In the genomic region with DNA sequence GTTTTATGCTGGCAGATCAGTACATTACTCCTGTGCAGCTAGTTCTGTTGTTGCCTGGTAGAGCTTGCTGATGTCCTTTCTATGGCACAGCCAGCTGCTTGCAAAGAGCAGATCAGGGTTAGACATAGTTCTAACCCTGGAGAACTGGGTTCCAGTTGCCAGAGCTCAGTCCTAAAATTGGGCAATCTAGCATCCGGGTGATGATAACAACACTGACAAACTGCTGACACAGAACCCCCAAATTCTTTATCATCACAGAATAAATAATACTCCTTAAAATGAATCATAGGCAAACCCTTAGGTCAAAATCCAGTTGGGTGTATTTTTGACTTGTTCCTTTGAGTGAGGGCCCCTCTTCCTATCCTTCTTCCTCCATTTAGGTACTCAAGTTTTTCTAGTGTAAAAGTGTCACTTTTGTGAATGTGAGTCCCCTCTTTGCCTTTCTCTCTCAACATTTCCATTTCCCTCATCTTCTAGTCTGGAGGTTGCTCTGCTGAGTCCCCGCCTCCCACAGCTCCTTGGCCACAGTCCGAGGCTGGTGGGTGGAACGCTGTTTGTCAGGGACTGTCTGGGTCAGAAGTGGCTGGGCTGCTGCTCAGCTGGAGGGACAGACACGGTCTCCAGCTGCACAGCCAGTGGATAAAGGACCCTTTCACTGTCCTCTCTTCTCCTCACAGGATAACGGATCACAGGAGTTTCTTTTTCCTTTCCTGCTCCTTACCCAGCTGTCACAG, we compare ENCODE assay signal across 8 cellular contexts.
DNase-seq lines count a peak whose midpoint lies in the region; ATAC-seq, FAIRE-seq and TF ChIP-seq lines count a peak whose summit lies in the region.

No MANE protein-coding gene starts in this region.

- intact Hi-C loops in left cardiac atrium (cut with DNase I) = no loop called here
- intact Hi-C loops in prostate gland (cut with DNase I) = no loop called here

- H3K27ac ChIP-seq in prostate gland = peak overlapping the region in 1 of 2 donors; percentile 20

- ATAC-seq in left cardiac atrium = peak; percentile 97 to 98
- ATAC-seq in HG02623 (IDR thresholded peaks at IDR 0.05; ENCODE audit: unreplicated experiment) = no peak
- ATAC-seq in GM21528 (IDR thresholded peaks at IDR 0.05; ENCODE audit: low FRiP score, unreplicated experiment) = no peak

- no peaks in the 10 kb centered on the region for H3K9me3 ChIP-seq in prostate gland

- WGBS in prostate gland = 18% methylated on average over 6 of the region's 6 CpGs

- no peaks in the 10 kb centered on the region for H3K27me3 ChIP-seq in prostate gland (replicated peaks; ENCODE audit: insufficient read depth)

- no peak for TF ChIP-seq CTCF in prostate gland (IDR thresholded peaks at IDR 0.05)

- no peak for FAIRE-seq in H54 (lab: Jason Lieb, UNC)

- H3K36me3 ChIP-seq in prostate gland = no peaks in the 10 kb centered on the region

- H3K4me3 ChIP-seq in prostate gland = no peak overlapping the region

- TF ChIP-seq POLR2A in prostate gland (IDR thresholded peaks at IDR 0.05) (no peak), H54 (IDR thresholded peaks at IDR 0.05; ENCODE audit: low read depth, low read length) (no peak)

- H3K4me1 ChIP-seq in prostate gland (replicated peaks) = no peaks in the 10 kb centered on the region

- peak; percentile 22 for DNase-seq in GM03348 (ENCODE audit: low spot score)
- peak in 51 of 58 donors; percentile 2 to 86 (median 53) for DNase-seq in anterior cingulate cortex (lab: John Stamatoyannopoulos, UW)
- DNase-seq in left cardiac atrium = peak; percentile 90
- DNase-seq in prostate gland (ENCODE audit: low spot score) = peak; percentile 19
- no peak for DNase-seq in SK-N-DZ (ENCODE audit: low spot score)
- DNase-seq in H54 (ENCODE audit: insufficient read length, low spot score) = no peak

Comparison
In these comparisons a context has a peak if more than half of its experiments do, and no peak if none do; other contexts are left out.
1. DNase-seq: peak in GM03348 (single experiment), anterior cingulate cortex (51 of 58), left cardiac atrium (single experiment) and prostate gland (single experiment); none in SK-N-DZ (single experiment) and H54 (single experiment).
2. ATAC-seq: peak in left cardiac atrium (2 of 2); none in HG02623 (single experiment) and GM21528 (single experiment).